ENCODE assay signal across 24 cellular contexts in genomic region chr9:6330958-6331634, GRCh38. TPM values are rescaled to one million over a fixed set of nuclear protein-coding genes. Genes with fewer than 3 reads are reported as not detected.
"Had no signal": no experiment of that assay in that cellular context is flagged by ENCODE, and none has a peak within 500 bp of the region (broad histone marks: within the 10 kb centered on the region; RNA-seq: fewer than 3 reads in every experiment).

No MANE protein-coding gene starts in this region.

- H3K4me1 ChIP-seq: esophagus squamous epithelium, heart left ventricle, psoas muscle, sigmoid colon had no signal

- H3K4me3 ChIP-seq: esophagus squamous epithelium, heart left ventricle, psoas muscle, sigmoid colon had no signal

- H3K4me3 Mint-ChIP-seq: effector memory CD8-positive, alpha-beta T cell; naive thymus-derived CD4-positive, alpha-beta T cell; type B pancreatic cell had no signal

- H3K9me3 ChIP-seq: neutrophil, psoas muscle had no signal

- FAIRE-seq: islet of Langerhans, small intestine, urothelium cell line had no signal

- H3K36me3 ChIP-seq: esophagus squamous epithelium, heart left ventricle, neutrophil, sigmoid colon had no signal

- H3K27ac Mint-ChIP-seq: effector memory CD8-positive, alpha-beta T cell; naive thymus-derived CD4-positive, alpha-beta T cell; type B pancreatic cell had no signal

- H3K27me3 ChIP-seq: neutrophil, sigmoid colon had no signal

- H3K4me1 Mint-ChIP-seq: naive thymus-derived CD4-positive, alpha-beta T cell had no signal

- H3K9me3 Mint-ChIP-seq: type B pancreatic cell had no signal

- ATAC-seq: effector memory CD8-positive, alpha-beta T cell; heart left ventricle; naive thymus-derived CD4-positive, alpha-beta T cell; psoas muscle had no signal

- DNase-seq: effector memory CD8-positive, alpha-beta T cell; esophagus squamous epithelium; foreskin melanocyte; heart left ventricle; hippocampal formation; kidney glomerular epithelial cell; naive thymus-derived CD4-positive, alpha-beta T cell; psoas muscle; sigmoid colon; small intestine; stimulated activated CD4-positive, alpha-beta T cell treated with anti-CD3 and anti-CD28 coated beads, Interleukin-12 subunit alpha, Interleukin-12 subunit beta, amount 100 ng/mL, for 4 hours; stimulated activated naive CD4-positive, alpha-beta T cell treated with Interleukin-2 at 50 U/mL for 16 hours had no signal

- H3K27ac ChIP-seq: esophagus squamous epithelium, heart left ventricle, neutrophil, psoas muscle, sigmoid colon had no signal

- H3K36me3 Mint-ChIP-seq: type B pancreatic cell had no signal

RNA-seq across cellular contexts. Expression of gene TPD52L3, which starts 2.9 kb away (rescaled TPM):
- total RNA-seq: epithelial cell of proximal tubule; esophagus squamous epithelium; heart left ventricle; liver; lung microvascular endothelial cell; mesenteric fat pad; mononuclear cell; naive thymus-derived CD4-positive, alpha-beta T cell; osteoblast; psoas muscle; sigmoid colon had no signal
- polyA plus RNA-seq: heart left ventricle; liver; naive thymus-derived CD4-positive, alpha-beta T cell; neural cell; psoas muscle; sigmoid colon; small intestine; thymus had no signal
